8 cellular contexts compared by ENCODE assay signal in the genomic region with DNA sequence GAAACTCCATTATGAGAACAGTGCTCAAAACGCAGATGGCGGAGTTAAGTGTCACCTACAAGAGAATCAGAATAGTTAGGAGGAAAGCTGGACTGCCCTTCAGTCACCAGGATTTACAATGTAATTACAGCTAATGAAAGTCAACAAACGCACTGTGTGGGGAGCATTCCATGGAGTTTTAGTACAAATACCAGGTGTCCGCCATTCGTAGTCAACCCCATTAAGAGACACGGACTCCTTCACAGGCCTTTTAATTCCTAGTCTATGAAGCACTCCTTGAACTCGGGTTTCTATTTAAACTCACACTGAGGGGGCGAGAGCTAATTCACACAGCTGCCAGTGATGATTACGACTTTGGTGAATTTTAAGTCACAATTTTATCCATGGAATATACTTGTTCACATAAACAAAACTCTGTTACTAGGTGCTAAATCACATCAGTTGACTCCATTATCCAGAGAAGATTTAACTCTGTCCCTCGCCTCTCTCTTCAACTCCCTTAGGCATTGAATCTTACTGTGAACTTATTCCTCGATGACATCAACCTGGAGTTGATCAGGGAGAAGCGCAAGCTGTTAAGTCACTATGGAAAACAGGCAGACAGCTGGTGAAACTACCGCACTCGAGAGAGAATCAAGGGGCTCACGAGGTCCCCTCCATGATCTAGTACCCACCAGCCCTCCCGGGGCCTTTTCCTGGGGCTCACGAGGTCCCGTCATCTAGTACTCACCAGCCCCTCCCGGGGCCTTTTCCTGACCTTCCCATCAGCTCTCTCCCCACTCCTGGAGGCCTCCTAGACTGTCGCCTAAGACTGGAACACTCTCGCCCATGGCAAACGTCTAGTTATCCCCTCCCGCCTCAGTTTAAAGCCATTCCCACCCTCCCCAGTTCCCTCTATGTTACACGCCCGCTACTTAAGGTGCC. TPM values are rescaled to one million over a fixed set of nuclear protein-coding genes. Genes with fewer than 3 reads are reported as not detected.
DNase-seq lines count a peak whose midpoint lies in the region; ATAC-seq and TF ChIP-seq lines count a peak whose summit lies in the region.

No MANE protein-coding gene starts in this region.

- H3K27me3 ChIP-seq in GM23248 (replicated peaks; ENCODE audit: insufficient read depth) = no peaks in the 10 kb centered on the region
- no peaks in the 10 kb centered on the region for H3K27me3 ChIP-seq in SJCRH30
- no peaks in the 10 kb centered on the region for H3K27me3 ChIP-seq in gastrocnemius medialis

- peak overlapping the region; percentile 88 for H3K4me2 ChIP-seq in GM23248 (ENCODE audit: unreplicated experiment)

- intact Hi-C loops in gastrocnemius medialis (cut with DNase I; ENCODE audit: low total_unique reads) = no loop called here

- H3K4me1 ChIP-seq in GM23248 (ENCODE audit: insufficient read depth) (peaks cover 19% of the 10 kb centered on the region), SJCRH30 (no peaks in the 10 kb centered on the region), gastrocnemius medialis (peaks cover 18 to 22% of the 10 kb centered on the region in 2 donors)

- DNase-seq in GM23248 (no peak), SJCRH30 (no peak), fibroblast of the aortic adventitia (ENCODE audit: low read depth) (no peak), gastrocnemius medialis (no peak), putamen (ENCODE audit: low spot score) (no peak)
- no peak for DNase-seq in activated CD8-positive, alpha-beta memory T cell treated with anti-CD3 and anti-CD28 coated beads, Interleukin-2, amount 50 U/mL, for 4 hours

- H2AFZ ChIP-seq in GM23248 = no peak overlapping the region

- in situ Hi-C loops in GM23248 (cut with MboI) (no loop called here), gastrocnemius medialis (cut with MboI; ENCODE audit: low sequenced_read_pairs in 4 of 4) (loop anchor here in 2 of 4 donors (25.0 kb wide), 1 partner anchor 171 kb away; a partner anchor contains a TSS)

- no peaks in the 10 kb centered on the region for H3K9me3 ChIP-seq in GM23248 (ENCODE audit: low read depth)
- no peaks in the 10 kb centered on the region for H3K9me3 ChIP-seq in SJCRH30 (replicated peaks)
- no peaks in the 10 kb centered on the region for H3K9me3 ChIP-seq in gastrocnemius medialis

- no peaks in the 10 kb centered on the region for H4K20me1 ChIP-seq in GM23248 (ENCODE audit: insufficient read depth)

- 59 to 60% methylated on average over 25 of the region's 25 CpGs for WGBS in GM23248 (ENCODE audit: low coverage in 1 of 2, low lambda C conversion rate in 2 of 2, missing lambda C conversion rate in 2 of 2), 2 experiments

- TF ChIP-seq POLR2A in gastrocnemius medialis (IDR thresholded peaks at IDR 0.05) = no peak

- no peak for ATAC-seq in gastrocnemius medialis
- ATAC-seq in HG02852 (IDR thresholded peaks at IDR 0.05; ENCODE audit: unreplicated experiment) = no peak
- ATAC-seq in HG02870 (IDR thresholded peaks at IDR 0.05; ENCODE audit: unreplicated experiment) = no peak

- peak overlapping the region; percentile 99 for H3K9ac ChIP-seq in GM23248

- no peaks in the 10 kb centered on the region for H3K9me2 ChIP-seq in GM23248 (ENCODE audit: insufficient read depth)

- peaks cover 14% of the 10 kb centered on the region; the same call in 1 of the 2 replicates for H3F3A ChIP-seq in GM23248 (ENCODE audit: insufficient read depth)

- H3K27ac ChIP-seq in GM23248 (0 out of 2 replicates have a peak overlapping the region, but pooled peaks have one; percentile 1), SJCRH30 (no peak overlapping the region), gastrocnemius medialis (peak overlapping the region; percentile 50 to 99 (median 78))

- H3K4me3 ChIP-seq in GM23248 (peak overlapping the region; percentile 100), SJCRH30 (peak overlapping the region; percentile 52), fibroblast of the aortic adventitia (ENCODE audit: low read depth, low read length) (peak overlapping the region; percentile 80), gastrocnemius medialis (peak overlapping the region; percentile 72 to 100 (median 88))

- H3K36me3 ChIP-seq in GM23248 (ENCODE audit: low read depth) = peaks cover 21% of the 10 kb centered on the region
- H3K36me3 ChIP-seq in SJCRH30 = 0 out of 2 replicates have a peak, but pooled peaks cover under 1% of the 10 kb centered on the region
- H3K36me3 ChIP-seq in gastrocnemius medialis = peaks cover 0 to 44% of the 10 kb centered on the region in 2 donors

- TF ChIP-seq CTCF in fibroblast of the aortic adventitia (IDR thresholded peaks at IDR 0.05; ENCODE audit: insufficient read depth, low read length) (no peak), gastrocnemius medialis (IDR thresholded peaks at IDR 0.05 in 4 of 5, conservative IDR thresholded peaks at IDR 0.05 in 1 of 5) (no peak)

- H3K79me2 ChIP-seq in GM23248 (ENCODE audit: insufficient read depth) = peaks cover 76% of the 10 kb centered on the region

RNA-seq across cellular contexts. Expression of a gene that starts 1.5 kb away (rescaled TPM):
- total RNA-seq in GM23248 (2014; rRNA removed; shearing (Covaris generic)) = 24.7 and 32.2 TPM in 2 replicates
- polyA plus RNA-seq in GM23248 (2016; fragmentation: Nextera tagmentation; extraction: Ambion mirVana) = 49.9 and 52.4 TPM in 2 replicates
- total RNA-seq in SJCRH30 (2014; rRNA removed; shearing (Covaris generic)) = 5.1 and 6.3 TPM in 2 replicates
- total RNA-seq in fibroblast of the aortic adventitia (ENCODE audit: low replicate concordance) (14.6 and 16.6 TPM in 2 replicates), gastrocnemius medialis (10 to 100 TPM; 12.0 to 17.9 (median 14.1) TPM)
